ENCODE assay signal across 1 cellular context in the genomic region with DNA sequence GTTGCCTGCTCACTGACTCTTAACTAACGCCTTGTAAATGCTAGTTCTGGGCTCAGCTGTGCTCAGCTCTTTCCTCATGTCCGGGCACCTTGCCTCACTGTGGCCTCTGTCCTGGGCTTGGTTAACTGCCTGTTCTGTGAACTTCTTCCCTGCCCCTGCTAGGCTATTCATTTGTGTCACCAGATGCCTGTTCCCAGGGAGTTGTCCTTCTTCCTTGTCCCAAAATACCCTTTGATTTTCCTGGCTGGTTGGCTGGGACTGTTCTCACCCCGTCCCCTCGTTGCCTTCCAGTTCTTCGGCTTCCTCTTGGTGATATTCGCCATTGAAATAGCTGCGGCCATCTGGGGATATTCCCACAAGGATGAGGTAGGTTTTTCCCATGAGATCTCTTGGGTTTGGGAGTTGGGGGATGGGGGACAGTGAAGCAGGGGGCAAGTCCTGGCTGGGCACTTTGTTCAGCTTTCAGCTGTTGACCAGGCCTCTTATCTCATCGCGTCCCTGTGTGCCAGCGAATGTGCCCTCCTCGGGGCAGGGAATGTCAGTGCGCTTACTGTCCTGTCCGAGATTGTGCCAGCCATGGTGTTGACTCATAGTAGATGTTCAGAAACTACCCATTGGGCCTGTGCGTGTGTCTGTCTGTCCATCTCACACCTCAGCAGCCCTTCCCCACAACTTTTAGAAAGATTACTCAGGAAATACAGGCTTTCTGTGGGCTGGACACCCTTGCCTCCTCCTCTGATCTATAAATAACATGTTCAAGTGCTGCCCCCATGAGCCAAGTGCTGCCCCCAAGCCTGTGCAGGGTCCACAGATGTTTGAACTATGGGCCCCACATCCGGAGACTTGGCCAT.
TF ChIP-seq lines count a peak whose summit lies in the region.

No MANE protein-coding gene starts in this region.

TF ChIP-seq in GM23338, 12 proteins besides CTCF, POLR2A, EP300 and RAD21 (continued from another document):
- TF ChIP-seq REST (IDR thresholded peaks at IDR 0.05; ENCODE audit: unreplicated experiment), result no peak
- TF ChIP-seq ZNF114 (CRISPR knock-in tag; IDR thresholded peaks at IDR 0.05), result no peak
TF ChIP-seq in GM23338: peak in this region for 0.
